ENCODE assay signal across 8 cellular contexts in genomic region chr19:17052439-17052838, GRCh38. TPM values are rescaled to one million over a fixed set of nuclear protein-coding genes. Genes with fewer than 3 reads are reported as not detected.
A peak's percentile ranks its signal among the peaks of the same experiment; 100 is the strongest.
DNase-seq lines count a peak whose midpoint lies in the region; ATAC-seq, FAIRE-seq and TF ChIP-seq lines count a peak whose summit lies in the region.

No MANE protein-coding gene starts in this region.

- no peak overlapping the region for H3K4me3 ChIP-seq in BLaER1
- H3K4me3 ChIP-seq in dorsolateral prefrontal cortex: no peak overlapping the region
- no peak overlapping the region for H3K4me3 ChIP-seq in naive thymus-derived CD4-positive, alpha-beta T cell (ENCODE audit: low read length)

- H3K36me3 ChIP-seq in BLaER1: peaks cover 87% of the 10 kb centered on the region
- peaks cover 0 to 75% (median 9%) of the 10 kb centered on the region in 3 experiments for H3K36me3 ChIP-seq in naive thymus-derived CD4-positive, alpha-beta T cell (ENCODE audit: control insufficient read depth in 2 of 3, insufficient read depth in 3 of 3, low read length in 3 of 3)

- H3K4me3 Mint-ChIP-seq in naive thymus-derived CD4-positive, alpha-beta T cell: no peak overlapping the region

- 0 out of 2 replicates have a peak, but pooled peaks cover 16% of the 10 kb centered on the region for H4K20me1 ChIP-seq in BLaER1

- H3K9ac ChIP-seq in BLaER1: no peak overlapping the region

- DNase-seq in GM18507 (ENCODE audit: extremely low spot score, insufficient read length, low read depth) (no peak), RKO (ENCODE audit: low spot score) (peak; percentile 46), dorsolateral prefrontal cortex (peak in 7 of 10 donors; percentile 33 to 58 (median 44))
- DNase-seq in naive thymus-derived CD4-positive, alpha-beta T cell: peak in 6 of 9 donors; percentile 19 to 49 (median 34)

- intact Hi-C loops in dorsolateral prefrontal cortex (cut with DNase I): loop anchor here (2.0 to 10.0 kb wide), 3 partner anchors 280 to 338 kb away; partner anchors contain the start of gene NWD1 (in 1 of the 2)
- intact Hi-C loops in naive thymus-derived CD4-positive, alpha-beta T cell (cut with micrococcal nuclease): loop anchor here (1.0 to 2.0 kb wide), 3 partner anchors 274 to 281 kb away; no protein-coding TSS in a partner anchor

- ATAC-seq in naive thymus-derived CD4-positive, alpha-beta T cell: peak; percentile 67
- ATAC-seq in GM19397 (IDR thresholded peaks at IDR 0.05; ENCODE audit: unreplicated experiment): no peak
- no peak for ATAC-seq in HG02981 (IDR thresholded peaks at IDR 0.05; ENCODE audit: unreplicated experiment)
- no peak for ATAC-seq in HG03354 (IDR thresholded peaks at IDR 0.05; ENCODE audit: poor library complexity, severe bottlenecking, unreplicated experiment)

- H3K27me3 ChIP-seq in BLaER1: no peaks in the 10 kb centered on the region
- no peaks in the 10 kb centered on the region for H3K27me3 ChIP-seq in dorsolateral prefrontal cortex
- H3K27me3 ChIP-seq in naive thymus-derived CD4-positive, alpha-beta T cell (ENCODE audit: control insufficient read depth in 2 of 2, insufficient read depth in 2 of 2, low read length in 2 of 2): no peaks in the 10 kb centered on the region

- H3K27ac Mint-ChIP-seq in naive thymus-derived CD4-positive, alpha-beta T cell: peak overlapping the region in 1 of 9 donors; percentile 19

- H3K27me3 Mint-ChIP-seq in naive thymus-derived CD4-positive, alpha-beta T cell: no peaks in the 10 kb centered on the region

- H3K4me1 ChIP-seq in BLaER1: peaks cover 66% of the 10 kb centered on the region
- no peaks in the 10 kb centered on the region for H3K4me1 ChIP-seq in naive thymus-derived CD4-positive, alpha-beta T cell (ENCODE audit: control insufficient read depth in 2 of 2, insufficient read depth in 2 of 2, low read length in 2 of 2)

- POLR2A ChIA-PET in naive thymus-derived CD4-positive, alpha-beta T cell (lab: Charles Lee): no interaction called here

- H3K9me3 ChIP-seq in BLaER1: no peaks in the 10 kb centered on the region
- no peaks in the 10 kb centered on the region for H3K9me3 ChIP-seq in naive thymus-derived CD4-positive, alpha-beta T cell (ENCODE audit: control insufficient read depth in 2 of 3, low read length in 3 of 3)

- H3K4me1 Mint-ChIP-seq in naive thymus-derived CD4-positive, alpha-beta T cell: peaks cover 0 to 2% (median 0%) of the 10 kb centered on the region in 7 donors

- H3K9me3 Mint-ChIP-seq in naive thymus-derived CD4-positive, alpha-beta T cell: no peaks in the 10 kb centered on the region

- FAIRE-seq in GM18507 (lab: Jason Lieb, UNC): peak; percentile 53

- CTCF ChIA-PET in naive thymus-derived CD4-positive, alpha-beta T cell (lab: Charles Lee): interaction anchor here (0.6 to 1.8 kb wide), 6 partner anchors 28 to 334 kb away, joined by 3 to 8 read pairs (median 4); no protein-coding TSS in a partner anchor

- H3K27ac ChIP-seq in BLaER1: no peak overlapping the region
- H3K27ac ChIP-seq in dorsolateral prefrontal cortex: no peak overlapping the region
- no peak overlapping the region for H3K27ac ChIP-seq in naive thymus-derived CD4-positive, alpha-beta T cell (ENCODE audit: low read depth, low read length)

- H3K4me2 ChIP-seq in BLaER1: peak overlapping the region; percentile 30

- peak; percentile 43 to 80 (median 70) for TF ChIP-seq CTCF in dorsolateral prefrontal cortex (IDR thresholded peaks at IDR 0.05 in 54 of 56, conservative IDR thresholded peaks at IDR 0.05 in 2 of 56; ENCODE audit: low read depth in 1 of 56, partially characterized antibody in 56 of 56)

- peaks cover 6 to 37% (median 9%) of the 10 kb centered on the region in 5 donors for H3K36me3 Mint-ChIP-seq in naive thymus-derived CD4-positive, alpha-beta T cell

RNA-seq across cellular contexts. Expression of gene HAUS8, which starts 22.8 kb away (rescaled TPM):
- 1 to 10 TPM; 1.9 to 8.7 (median 4.2) TPM for total RNA-seq in dorsolateral prefrontal cortex
- total RNA-seq in naive thymus-derived CD4-positive, alpha-beta T cell: 10 to 100 TPM; 16.7 to 31.5 (median 19.3) TPM
- polyA plus RNA-seq in naive thymus-derived CD4-positive, alpha-beta T cell: 10 to 100 TPM in 1 of 2 donors, 1 to 10 TPM in 1; 9.4 to 11.5 TPM

RNA-seq across cellular contexts. Expression of gene MYO9B, which starts 23.1 kb away (rescaled TPM):
- total RNA-seq in dorsolateral prefrontal cortex: 100 to 1,000 TPM in 63 of 120 experiments, 10 to 100 TPM in 57; 49.9 to 250 (median 101) TPM
- 100 to 1,000 TPM; 154 to 297 (median 205) TPM for total RNA-seq in naive thymus-derived CD4-positive, alpha-beta T cell
- polyA plus RNA-seq in naive thymus-derived CD4-positive, alpha-beta T cell: 10 to 100 TPM in 1 of 2 donors, 1 to 10 TPM in 1; 5.6 to 26.2 TPM

RNA-seq across cellular contexts. Expression of gene CPAMD8, which starts 25.8 kb away (rescaled TPM):
- 10 to 100 TPM in 50 of 120 experiments, 1 to 10 TPM in 70; 2.6 to 39.0 (median 9.2) TPM for total RNA-seq in dorsolateral prefrontal cortex
- 1 to 10 TPM in 4 of 5 experiments, under 1 TPM in 1; 0.44 to 6.6 (median 3.2) TPM for total RNA-seq in naive thymus-derived CD4-positive, alpha-beta T cell
- under 1 TPM; 0.18 to 0.66 TPM for polyA plus RNA-seq in naive thymus-derived CD4-positive, alpha-beta T cell
